In the genomic region with DNA sequence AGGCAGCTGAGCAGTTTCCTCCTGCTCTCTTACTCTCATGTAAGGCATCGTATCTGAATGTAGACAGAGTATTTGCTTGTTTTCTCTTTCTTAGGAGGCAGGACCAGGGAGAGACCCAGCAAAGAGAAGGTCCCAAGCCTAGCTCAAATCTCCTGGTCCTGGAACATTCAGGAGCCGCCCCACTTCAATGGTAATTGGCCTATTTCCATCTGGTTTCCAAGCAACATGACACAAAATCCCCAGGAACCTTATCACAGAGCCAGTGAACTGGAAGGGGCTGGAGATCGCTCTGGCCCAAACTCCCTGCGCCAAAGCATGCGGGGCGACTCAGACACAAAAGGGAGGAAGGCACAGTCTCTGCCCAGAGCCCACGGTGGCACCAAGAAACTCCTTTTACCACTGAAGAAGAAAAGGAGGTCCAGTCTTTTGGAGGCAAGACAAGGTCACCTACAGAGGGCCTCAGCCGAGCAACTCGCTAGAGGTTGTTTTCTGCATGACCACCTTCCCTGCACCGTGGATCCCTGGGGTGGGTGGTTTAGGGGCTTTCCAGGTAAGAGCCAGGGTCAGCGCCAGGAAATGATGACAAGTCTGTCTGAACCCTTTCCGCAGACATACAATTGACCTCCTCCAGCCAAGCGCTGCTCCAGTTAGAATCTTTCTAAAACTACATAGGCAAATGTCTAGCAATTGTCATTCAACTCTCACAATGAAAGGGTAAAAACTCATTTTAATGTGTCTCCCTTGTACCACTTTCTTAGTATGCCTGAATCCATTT, we compare ENCODE assay signal across 11 cellular contexts.
A peak's percentile ranks its signal among the peaks of the same experiment; 100 is the strongest.
DNase-seq lines count a peak whose midpoint lies in the region; ATAC-seq and TF ChIP-seq lines count a peak whose summit lies in the region.
"Had no signal": no experiment of that assay in that cellular context is flagged by ENCODE, and none has a peak within 500 bp of the region (broad histone marks: within the 10 kb centered on the region; RNA-seq: fewer than 3 reads in every experiment).

No MANE protein-coding gene starts in this region.

- H3K27ac ChIP-seq in PC-9 = no peak overlapping the region
- H3K27ac ChIP-seq: psoas muscle had no signal

- H4K20me1 ChIP-seq in PC-9 (ENCODE audit: insufficient read depth) = peaks cover 14% of the 10 kb centered on the region

- no peaks in the 10 kb centered on the region for H3K9me3 ChIP-seq in PC-9 (ENCODE audit: insufficient read depth, low read depth)
- H3K9me3 ChIP-seq: psoas muscle, tibial nerve had no signal

- H3K4me3 ChIP-seq in fibroblast of mammary gland (ENCODE audit: control insufficient read depth, low read depth, low read length) = no peak overlapping the region
- H3K4me3 ChIP-seq in PC-9 = no peak overlapping the region
- H3K4me3 ChIP-seq: psoas muscle, tibial nerve had no signal

- H3K27me3 ChIP-seq in PC-9 (ENCODE audit: insufficient read depth, low read depth) = no peaks in the 10 kb centered on the region
- H3K27me3 ChIP-seq: tibial nerve had no signal

- no peaks in the 10 kb centered on the region for H3K9me3 Mint-ChIP-seq in MCF 10A (ENCODE audit: unreplicated experiment)

- POLR2A ChIA-PET in MCF 10A (lab: Yijun Ruan, JAX) = no interaction called here
- POLR2A ChIA-PET in PC-9 (lab: Charles Lee; ENCODE audit: unreplicated experiment) = no interaction called here

- TF ChIP-seq CTCF in fibroblast of mammary gland (conservative IDR thresholded peaks at IDR 0.05; ENCODE audit: control insufficient read depth, insufficient read depth, low read depth, low read length) = no peak
- no peak for TF ChIP-seq CTCF in MCF 10A (IDR thresholded peaks at IDR 0.05; ENCODE audit: unreplicated experiment)
- TF ChIP-seq CTCF in PC-9 (conservative IDR thresholded peaks at IDR 0.05) = no peak

- no peak overlapping the region for H3K4me2 ChIP-seq in PC-9

- H3K4me3 Mint-ChIP-seq in MCF 10A (ENCODE audit: unreplicated experiment) = no peak overlapping the region

- DNase-seq in NCI-H2029 treated with DMSO at 0.1 percent for 48 hours (lab: John Stamatoyannopoulos, UW) = peak; percentile 16
- DNase-seq in fibroblast of mammary gland (ENCODE audit: low read depth) = peak; percentile 25
- no peak for DNase-seq in sciatic nerve (ENCODE audit: low spot score)
- DNase-seq in DMS53 treated with DMSO at 0.1 percent for 48 hours (lab: John Stamatoyannopoulos, UW; ENCODE audit: unreplicated experiment) = no peak
- DNase-seq in MCF 10A (ENCODE audit: unreplicated experiment) = no peak
- no peak for DNase-seq in activated effector memory CD4-positive, alpha-beta T cell treated with Interleukin-2 at 50 U/mL for 16 hours
- DNase-seq in PC-9 = no peak
- DNase-seq: Kasumi-1, psoas muscle had no signal

- BruUV-seq in MCF 10A (replicated peaks; lab: Mats Ljungman, UMichigan) (no TSS peak), PC-9 (replicated peaks; lab: Mats Ljungman, UMichigan) (no TSS peak)

- no peaks in the 10 kb centered on the region for H3K36me3 ChIP-seq in PC-9 (ENCODE audit: low read depth)
- H3K36me3 ChIP-seq: tibial nerve had no signal

- H3K27ac Mint-ChIP-seq in MCF 10A (ENCODE audit: low read depth, unreplicated experiment) = no peak overlapping the region

- H3K27me3 Mint-ChIP-seq in MCF 10A (ENCODE audit: insufficient read depth, unreplicated experiment) = no peaks in the 10 kb centered on the region

- CTCF ChIA-PET in MCF 10A (lab: Yijun Ruan, JAX) = interaction anchor here (0.9 to 1.2 kb wide), 2 partner anchors 21 to 1748 kb away, joined by 3 to 4 read pairs; no protein-coding TSS in a partner anchor
- CTCF ChIA-PET in PC-9 (lab: Charles Lee) = no interaction called here

- peaks cover 26% of the 10 kb centered on the region; the same call in 1 of the 2 replicates for H3F3A ChIP-seq in PC-9 (ENCODE audit: insufficient read depth, low read depth)

- H2AFZ ChIP-seq in PC-9 = no peak overlapping the region

- intact Hi-C loops in sciatic nerve (cut with DNase I) = no loop called here
- intact Hi-C loops in MCF 10A (cut with micrococcal nuclease) = no loop called here
- intact Hi-C loops in PC-9 (cut with micrococcal nuclease; ENCODE audit: unreplicated experiment) = no loop called here

- peaks cover 25% of the 10 kb centered on the region for H3K36me3 Mint-ChIP-seq in MCF 10A (ENCODE audit: insufficient read depth, unreplicated experiment)

- peak; percentile 38 for ATAC-seq in GM18909 (IDR thresholded peaks at IDR 0.05; ENCODE audit: poor library complexity, unreplicated experiment)
- peak; percentile 46 for ATAC-seq in sciatic nerve
- ATAC-seq: psoas muscle had no signal

- peaks cover 42% of the 10 kb centered on the region for H3K4me1 Mint-ChIP-seq in MCF 10A (ENCODE audit: insufficient read depth, unreplicated experiment)

- H3K79me2 ChIP-seq in PC-9 (ENCODE audit: low read depth) = peaks cover 100% of the 10 kb centered on the region

- H3K9me2 ChIP-seq in PC-9 (ENCODE audit: insufficient read depth) = no peaks in the 10 kb centered on the region

- H3K4me1 ChIP-seq in PC-9 (replicated peaks; ENCODE audit: insufficient read depth) = peaks cover 10% of the 10 kb centered on the region
- H3K4me1 ChIP-seq: psoas muscle had no signal

Comparison
In these comparisons a context has a peak if more than half of its experiments do, and no peak if none do; other contexts are left out.
1. DNase-seq: peak in NCI-H2029 treated with DMSO at 0.1 percent for 48 hours (single experiment) and fibroblast of mammary gland (single experiment); none in sciatic nerve (single experiment), DMS53 treated with DMSO at 0.1 percent for 48 hours (single experiment), MCF 10A (single experiment), activated effector memory CD4-positive, alpha-beta T cell treated with Interleukin-2 at 50 U/mL for 16 hours (single experiment) and PC-9 (0 of 2).